16 cellular contexts compared by ENCODE assay signal in the genomic region with DNA sequence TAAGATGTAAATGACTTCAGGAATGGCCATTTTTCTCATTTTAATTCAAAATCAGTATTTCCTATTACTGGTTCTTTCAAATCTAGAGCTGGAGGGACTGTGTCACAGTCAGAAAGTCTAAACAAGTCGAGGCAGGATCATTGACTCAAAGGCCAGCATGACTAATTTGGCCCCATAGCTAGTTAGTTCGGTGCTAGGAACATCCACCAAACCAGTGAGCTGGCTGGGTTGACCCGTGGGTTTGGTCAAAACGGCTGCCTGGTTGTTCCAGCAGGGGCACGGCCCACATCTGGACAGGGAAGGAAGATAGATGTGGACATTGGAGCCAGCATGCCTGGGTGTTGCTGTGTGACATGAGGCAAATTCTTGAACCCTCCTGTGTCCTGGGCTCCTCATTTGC. TPM values are rescaled to one million over a fixed set of nuclear protein-coding genes. Genes with fewer than 3 reads are reported as not detected.
"Had no signal": no experiment of that assay in that cellular context is flagged by ENCODE, and none has a peak within 500 bp of the region (broad histone marks: within the 10 kb centered on the region; RNA-seq: fewer than 3 reads in every experiment).

No MANE protein-coding gene starts in this region.

- H3K4me1 ChIP-seq: body of pancreas, upper lobe of left lung had no signal

- H3K9me3 ChIP-seq: body of pancreas, upper lobe of left lung had no signal

- ATAC-seq: body of pancreas had no signal

- H3K36me3 ChIP-seq: upper lobe of left lung had no signal

- H3K27ac ChIP-seq: body of pancreas, upper lobe of left lung had no signal

- H3K4me3 ChIP-seq: body of pancreas, upper lobe of left lung had no signal

- FAIRE-seq: endothelial cell of umbilical vein, TTC549 had no signal

- H3K27me3 ChIP-seq: body of pancreas, upper lobe of left lung had no signal

- DNase-seq: activated CD4-positive, alpha-beta T cell treated with anti-CD3 and anti-CD28 coated beads, Interleukin-2, amount 10 ng/mL, durations not matched to agents 7 days and 5 days; activated CD4-positive, CD25-positive, alpha-beta regulatory T cell; activated CD8-positive, alpha-beta memory T cell treated with anti-CD3 and anti-CD28 coated beads for 24 hours; activated gamma-delta T cell treated with Interleukin-2 at 50 U/mL for 16 hours; amniotic stem cell; body of pancreas; cortex of kidney; effector CD4-positive, alpha-beta T cell; glutamatergic neuron; nucleus accumbens; stimulated activated CD4-positive, alpha-beta T cell treated with anti-CD3 and anti-CD28 coated beads, Interleukin-4, amount 100 ng/mL, for 24 hours; stimulated activated naive CD4-positive, alpha-beta T cell; substantia nigra had no signal

RNA-seq across cellular contexts. Expression of a gene that starts 46.4 kb away (rescaled TPM):
- total RNA-seq: endothelial cell of umbilical vein had no signal
